16 cellular contexts compared by ENCODE assay signal in genomic region chr13:78820541-78820940, GRCh38.
A peak's percentile ranks its signal among the peaks of the same experiment; 100 is the strongest.
DNase-seq lines count a peak whose midpoint lies in the region; ATAC-seq and TF ChIP-seq lines count a peak whose summit lies in the region.
"Had no signal": no experiment of that assay in that cellular context is flagged by ENCODE, and none has a peak within 500 bp of the region (broad histone marks: within the 10 kb centered on the region; RNA-seq: fewer than 3 reads in every experiment).

No MANE protein-coding gene starts in this region.

- peaks cover 2% of the 10 kb centered on the region for H3K9me3 Mint-ChIP-seq in glutamatergic neuron (ENCODE audit: unreplicated experiment)
- H3K9me3 Mint-ChIP-seq in effector memory CD8-positive, alpha-beta T cell = no peaks in the 10 kb centered on the region
- H3K9me3 Mint-ChIP-seq: CD8-positive, alpha-beta memory T cell; H9 had no signal

- H3K27ac Mint-ChIP-seq in glutamatergic neuron (ENCODE audit: unreplicated experiment) = peak overlapping the region; percentile 94
- no peak overlapping the region for H3K27ac Mint-ChIP-seq in effector memory CD8-positive, alpha-beta T cell
- H3K27ac Mint-ChIP-seq: CD4-positive, CD25-positive, alpha-beta regulatory T cell; CD8-positive, alpha-beta memory T cell; H9 had no signal

- peak; percentile 95 for DNase-seq in NCI-H82 treated with DMSO at 0.1 percent for 48 hours (lab: John Stamatoyannopoulos, UW; ENCODE audit: unreplicated experiment)
- no peak for DNase-seq in glutamatergic neuron
- no peak for DNase-seq in effector memory CD8-positive, alpha-beta T cell
- DNase-seq: ACHN; BE2C; C1 segment of cervical spinal cord; CD4-positive, CD25-positive, alpha-beta regulatory T cell; CD8-positive, alpha-beta memory T cell; COR-L47; DMS79; GDM1; H9 had no signal

- H3K36me3 Mint-ChIP-seq in glutamatergic neuron (ENCODE audit: unreplicated experiment) = no peaks in the 10 kb centered on the region
- no peaks in the 10 kb centered on the region for H3K36me3 Mint-ChIP-seq in effector memory CD8-positive, alpha-beta T cell (ENCODE audit: insufficient read depth)
- H3K36me3 Mint-ChIP-seq: CD4-positive, CD25-positive, alpha-beta regulatory T cell; CD8-positive, alpha-beta memory T cell had no signal

- CTCF ChIA-PET in HEK293 (lab: Yijun Ruan, JAX) = no interaction called here

- no peak for ATAC-seq in effector memory CD8-positive, alpha-beta T cell (replicated peaks)
- no peak for ATAC-seq in HG03469 (IDR thresholded peaks at IDR 0.05; ENCODE audit: unreplicated experiment)
- no peak for ATAC-seq in GM21447 (IDR thresholded peaks at IDR 0.05; ENCODE audit: unreplicated experiment)

- no peak for TF ChIP-seq CTCF in HEK293 (tag by site-specific recombination; IDR thresholded peaks at IDR 0.05)
- TF ChIP-seq CTCF in glutamatergic neuron (IDR thresholded peaks at IDR 0.05; ENCODE audit: partially characterized antibody, unreplicated experiment) = no peak

- H3K4me3 Mint-ChIP-seq in glutamatergic neuron (ENCODE audit: unreplicated experiment) = peak overlapping the region; percentile 76
- no peak overlapping the region for H3K4me3 Mint-ChIP-seq in effector memory CD8-positive, alpha-beta T cell
- H3K4me3 Mint-ChIP-seq: CD4-positive, CD25-positive, alpha-beta regulatory T cell; CD8-positive, alpha-beta memory T cell; H9 had no signal

- H3K4me1 Mint-ChIP-seq in glutamatergic neuron (ENCODE audit: low read depth, unreplicated experiment) = peaks cover 17% of the 10 kb centered on the region
- no peaks in the 10 kb centered on the region for H3K4me1 Mint-ChIP-seq in effector memory CD8-positive, alpha-beta T cell (ENCODE audit: low read depth in 2 of 2)
- H3K4me1 Mint-ChIP-seq: CD4-positive, CD25-positive, alpha-beta regulatory T cell; CD8-positive, alpha-beta memory T cell; H9 had no signal

- POLR2A ChIA-PET in HEK293 (lab: Yijun Ruan, JAX) = no interaction called here

- no peak overlapping the region for H3K4me3 ChIP-seq in HEK293 (ENCODE audit: low read depth, low read length)

- H3K27me3 Mint-ChIP-seq in glutamatergic neuron (ENCODE audit: unreplicated experiment) = peaks cover 2% of the 10 kb centered on the region
- peaks cover 6 to 17% of the 10 kb centered on the region in 2 donors for H3K27me3 Mint-ChIP-seq in effector memory CD8-positive, alpha-beta T cell
- H3K27me3 Mint-ChIP-seq: CD4-positive, CD25-positive, alpha-beta regulatory T cell had no signal

- H3K4me1 ChIP-seq in HEK293 (ENCODE audit: control insufficient read depth, insufficient read depth, low read length) = no peaks in the 10 kb centered on the region
- H3K4me1 ChIP-seq: BE2C had no signal

- no peaks in the 10 kb centered on the region for H3K9me3 ChIP-seq in HEK293 (ENCODE audit: control insufficient read depth, insufficient read depth, low read depth, low read length)
- H3K9me3 ChIP-seq: BE2C had no signal

- no peaks in the 10 kb centered on the region for H3K36me3 ChIP-seq in HEK293 (ENCODE audit: control insufficient read depth in 2 of 2, insufficient read depth in 1 of 2, low read length in 2 of 2)
- H3K36me3 ChIP-seq: BE2C had no signal

- H3K27ac ChIP-seq in HEK293 (ENCODE audit: extremely low read depth, low read depth, low read length) = no peak overlapping the region
- H3K27ac ChIP-seq: HL-60 had no signal

TF ChIP-seq in HEK293, 187 proteins besides CTCF, POLR2A, EP300 and RAD21:
- TF ChIP-seq, protein P1, sequence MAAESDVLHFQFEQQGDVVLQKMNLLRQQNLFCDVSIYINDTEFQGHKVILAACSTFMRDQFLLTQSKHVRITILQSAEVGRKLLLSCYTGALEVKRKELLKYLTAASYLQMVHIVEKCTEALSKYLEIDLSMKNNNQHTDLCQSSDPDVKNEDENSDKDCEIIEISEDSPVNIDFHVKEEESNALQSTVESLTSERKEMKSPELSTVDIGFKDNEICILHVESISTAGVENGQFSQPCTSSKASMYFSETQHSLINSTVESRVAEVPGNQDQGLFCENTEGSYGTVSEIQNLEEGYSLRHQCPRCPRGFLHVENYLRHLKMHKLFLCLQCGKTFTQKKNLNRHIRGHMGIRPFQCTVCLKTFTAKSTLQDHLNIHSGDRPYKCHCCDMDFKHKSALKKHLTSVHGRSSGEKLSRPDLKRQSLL (tag by site-specific recombination; IDR thresholded peaks at IDR 0.05) = no peak
- no peak for TF ChIP-seq PRDM10 (tag by site-specific recombination; IDR thresholded peaks at IDR 0.05)
- TF ChIP-seq, protein P2, sequence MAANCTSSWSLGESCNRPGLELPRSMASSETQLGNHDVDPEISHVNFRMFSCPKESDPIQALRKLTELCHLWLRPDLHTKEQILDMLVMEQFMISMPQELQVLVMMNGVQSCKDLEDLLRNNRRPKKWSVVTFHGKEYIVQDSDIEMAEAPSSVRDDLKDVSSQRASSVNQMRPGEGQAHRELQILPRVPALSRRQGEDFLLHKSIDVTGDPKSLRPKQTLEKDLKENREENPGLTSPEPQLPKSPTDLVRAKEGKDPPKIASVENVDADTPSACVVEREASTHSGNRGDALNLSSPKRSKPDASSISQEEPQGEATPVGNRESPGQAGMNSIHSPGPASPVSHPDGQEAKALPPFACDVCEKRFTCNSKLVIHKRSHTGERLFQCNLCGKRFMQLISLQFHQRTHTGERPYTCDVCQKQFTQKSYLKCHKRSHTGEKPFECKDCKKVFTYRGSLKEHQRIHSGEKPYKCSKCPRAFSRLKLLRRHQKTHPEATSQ (tag by site-specific recombination; IDR thresholded peaks at IDR 0.05) = no peak
- no peak for TF ChIP-seq ZNF830 (tag by site-specific recombination; IDR thresholded peaks at IDR 0.05; ENCODE audit: low read depth)
- TF ChIP-seq TCF7L2 (IDR thresholded peaks at IDR 0.05; ENCODE audit: borderline replicate concordance, low read depth, low read length) = peak; percentile 53; the same call in 1 of the 2 replicates
- TF ChIP-seq ZNF302 (tag by site-specific recombination; IDR thresholded peaks at IDR 0.05; ENCODE audit: low read depth) = no peak
